Comparison of ENCODE assay signal across 13 cellular contexts in genomic region chr20:3680701-3681351, GRCh38. TPM values are rescaled to one million over a fixed set of nuclear protein-coding genes. Genes with fewer than 3 reads are reported as not detected.
A peak's percentile ranks its signal among the peaks of the same experiment; 100 is the strongest.
DNase-seq lines count a peak whose midpoint lies in the region; ATAC-seq, FAIRE-seq and TF ChIP-seq lines count a peak whose summit lies in the region.
"Had no signal": no experiment of that assay in that cellular context is flagged by ENCODE, and none has a peak within 500 bp of the region (broad histone marks: within the 10 kb centered on the region; RNA-seq: fewer than 3 reads in every experiment).

No MANE protein-coding gene starts in this region.

- no peak overlapping the region for H3K27ac Mint-ChIP-seq in WTC11

- peaks cover 36% of the 10 kb centered on the region for H3K4me1 Mint-ChIP-seq in WTC11

- no peaks in the 10 kb centered on the region for H3K36me3 Mint-ChIP-seq in WTC11

- H3K27ac ChIP-seq in right atrium auricular region: peak overlapping the region; percentile 78 to 85
- peak overlapping the region; percentile 96 for H3K27ac ChIP-seq in rectal smooth muscle tissue (ENCODE audit: low read depth, low read length)
- H3K27ac ChIP-seq: BLaER1 treated with 17β-estradiol and CSF1 and Interleukin-3, amounts not matched to agents 10 nM and 100 nM had no signal

- FAIRE-seq in GM19239 (lab: Jason Lieb, UNC): no peak
- FAIRE-seq: K562 had no signal

- H3K9me3 ChIP-seq in right atrium auricular region: no peaks in the 10 kb centered on the region
- H3K9me3 ChIP-seq: BLaER1 treated with 17β-estradiol and CSF1 and Interleukin-3, amounts not matched to agents 10 nM and 100 nM had no signal

- CTCF ChIA-PET in BJ (lab: Yijun Ruan, JAX): interaction anchor here (1.0 to 15.3 kb wide), 9 partner anchors 12 to 140 kb away, joined by 3 to 331 read pairs (median 4); partner anchors contain the start of genes AP5S1 and SIGLEC1
- CTCF ChIA-PET in WTC11 (lab: Charles Lee): interaction anchor here (0.5 to 3.9 kb wide), 20 partner anchors 9 to 764 kb away, joined by 3 to 38 read pairs (median 4); partner anchors contain the start of genes ADISSP, CENPB and SPEF1

- H3K27me3 Mint-ChIP-seq in WTC11 (ENCODE audit: low read depth): peaks cover 24% of the 10 kb centered on the region

- H3K4me3 ChIP-seq in BJ (ENCODE audit: low read depth, low read length) (peak overlapping the region; percentile 85), right atrium auricular region (peak overlapping the region; percentile 48 to 61), rectal smooth muscle tissue (ENCODE audit: low read length) (peak overlapping the region; percentile 68)
- H3K4me3 ChIP-seq: BLaER1 treated with 17β-estradiol and CSF1 and Interleukin-3, amounts not matched to agents 10 nM and 100 nM; K562 had no signal

- POLR2A ChIA-PET in BJ (lab: Charles Lee): no interaction called here
- POLR2A ChIA-PET in WTC11 (lab: Charles Lee): interaction anchor here (0.6 to 0.7 kb wide), 2 partner anchors 29 to 30 kb away, joined by 4 to 5 read pairs; no protein-coding TSS in a partner anchor

- H3K4me1 ChIP-seq in right atrium auricular region (peaks cover 0 to 48% of the 10 kb centered on the region in 2 donors), rectal smooth muscle tissue (ENCODE audit: control insufficient read depth, insufficient read depth, low read length) (peaks cover 36% of the 10 kb centered on the region)

- TF ChIP-seq CTCF in BJ (IDR thresholded peaks at IDR 0.05; ENCODE audit: insufficient read depth, low read depth, low read length): no peak
- no peak for TF ChIP-seq CTCF in WTC11 (IDR thresholded peaks at IDR 0.05)
- TF ChIP-seq CTCF in right atrium auricular region (IDR thresholded peaks at IDR 0.05): no peak

- no peaks in the 10 kb centered on the region for H3K9me3 Mint-ChIP-seq in WTC11

- ATAC-seq in WTC11: peak; percentile 1; the same call in 1 of the 2 replicates
- no peak for ATAC-seq in GM19455 (IDR thresholded peaks at IDR 0.05; ENCODE audit: unreplicated experiment)
- ATAC-seq: K562 had no signal

- H3K4me3 Mint-ChIP-seq in WTC11: peak overlapping the region; percentile 70

- DNase-seq in BJ (ENCODE audit: low read depth) (no peak), WTC11 (ENCODE audit: low spot score) (no peak), right atrium auricular region (ENCODE audit: low spot score) (no peak), Kasumi-1 (lab: John Stamatoyannopoulos, UW) (no peak), GM19239 (ENCODE audit: insufficient read length, low spot score) (no peak)
- DNase-seq in activated CD4-positive, alpha-beta T cell treated with anti-CD3 and anti-CD28 coated beads for 1 hour: no peak
- DNase-seq: activated effector memory CD4-positive, alpha-beta T cell treated with Interleukin-2 at 50 U/mL for 16 hours; effector CD4-positive, alpha-beta T cell had no signal

- H3K9ac ChIP-seq in rectal smooth muscle tissue (ENCODE audit: low read length): peak overlapping the region; percentile 56
- H3K9ac ChIP-seq: BLaER1 treated with 17β-estradiol and CSF1 and Interleukin-3, amounts not matched to agents 10 nM and 100 nM had no signal

- H3K27me3 ChIP-seq in BJ (ENCODE audit: control insufficient read depth, insufficient read depth, low read length) (no peaks in the 10 kb centered on the region), right atrium auricular region (peaks cover 0 to 3% of the 10 kb centered on the region in 2 donors), rectal smooth muscle tissue (ENCODE audit: control insufficient read depth, insufficient read depth, low read length) (peaks cover 6% of the 10 kb centered on the region)

- peaks cover 12% of the 10 kb centered on the region for H3K36me3 ChIP-seq in BJ (ENCODE audit: control insufficient read depth, insufficient read depth, low read length)
- H3K36me3 ChIP-seq in right atrium auricular region: no peaks in the 10 kb centered on the region
- H3K36me3 ChIP-seq in rectal smooth muscle tissue (ENCODE audit: control insufficient read depth, insufficient read depth, low read length): no peaks in the 10 kb centered on the region
- H3K36me3 ChIP-seq: BLaER1 treated with 17β-estradiol and CSF1 and Interleukin-3, amounts not matched to agents 10 nM and 100 nM had no signal

TF ChIP-seq in WTC11, 78 proteins besides CTCF, POLR2A, EP300 and RAD21:
- TF ChIP-seq CDX4 (CRISPR knock-in tag; IDR thresholded peaks at IDR 0.05; ENCODE audit: borderline replicate concordance) (no peak), FOXK1 (CRISPR knock-in tag; IDR thresholded peaks at IDR 0.05) (no peak), ZNF396 (CRISPR knock-in tag; IDR thresholded peaks at IDR 0.05; ENCODE audit: borderline replicate concordance) (no peak)

RNA-seq across cellular contexts. Expression of gene ADAM33, which starts 1.0 kb away (rescaled TPM):
- polyA plus RNA-seq in BJ (2011; rRNA removed): 53.8 and 82.6 TPM in 2 replicates
- polyA minus RNA-seq in BJ (2011; rRNA and poly(A)+ RNA removed): 33.3 and 46.8 TPM in 2 replicates
- total RNA-seq in WTC11 (2021): 5.3 to 7.1 TPM (median 7.0 TPM) in 3 replicates
- total RNA-seq in right atrium auricular region: 10 to 100 TPM in 1 of 2 donors, 1 to 10 TPM in 1; 9.7 to 13.8 TPM
- total RNA-seq: K562 had no signal
- polyA plus RNA-seq: K562 had no signal

RNA-seq across cellular contexts. Expression of gene GFRA4, which starts 17.6 kb away (rescaled TPM):
- polyA plus RNA-seq in BJ (2011; rRNA removed): not detected in 2 replicates
- not detected in 2 replicates for polyA minus RNA-seq in BJ (2011; rRNA and poly(A)+ RNA removed)
- total RNA-seq in WTC11 (2021): not detected in 3 replicates
- total RNA-seq in right atrium auricular region: not detected
- total RNA-seq: K562, renal cortical epithelial cell had no signal
- polyA plus RNA-seq: K562 had no signal

RNA-seq across cellular contexts. Expression of gene SIGLEC1, which starts 31.6 kb away (rescaled TPM):
- polyA plus RNA-seq in BJ (2011; rRNA removed): not detected in 2 replicates
- polyA minus RNA-seq in BJ (2011; rRNA and poly(A)+ RNA removed): 0.05 TPM in 1 of 2 replicates, not detected in the other
- total RNA-seq in WTC11 (2021) (0.04 to 0.11 TPM in 2 of 3 replicates, not detected in the other), right atrium auricular region (1 to 10 TPM; 3.2 to 3.9 TPM)
- total RNA-seq: renal cortical epithelial cell had no signal
- polyA plus RNA-seq: K562 had no signal

RNA-seq across cellular contexts. Expression of gene HSPA12B, which starts 51.7 kb away (rescaled TPM):
- 0.02 TPM in 1 of 2 replicates, not detected in the other for polyA plus RNA-seq in BJ (2011; rRNA removed)
- polyA minus RNA-seq in BJ (2011; rRNA and poly(A)+ RNA removed): not detected in 2 replicates
- 6.3 to 8.5 TPM (median 8.2 TPM) in 3 replicates for total RNA-seq in WTC11 (2021)
- total RNA-seq in right atrium auricular region: 10 to 100 TPM; 11.2 to 13.4 TPM
- total RNA-seq: renal cortical epithelial cell had no signal
